ENCODE assay signal across 7 cellular contexts in the genomic region with DNA sequence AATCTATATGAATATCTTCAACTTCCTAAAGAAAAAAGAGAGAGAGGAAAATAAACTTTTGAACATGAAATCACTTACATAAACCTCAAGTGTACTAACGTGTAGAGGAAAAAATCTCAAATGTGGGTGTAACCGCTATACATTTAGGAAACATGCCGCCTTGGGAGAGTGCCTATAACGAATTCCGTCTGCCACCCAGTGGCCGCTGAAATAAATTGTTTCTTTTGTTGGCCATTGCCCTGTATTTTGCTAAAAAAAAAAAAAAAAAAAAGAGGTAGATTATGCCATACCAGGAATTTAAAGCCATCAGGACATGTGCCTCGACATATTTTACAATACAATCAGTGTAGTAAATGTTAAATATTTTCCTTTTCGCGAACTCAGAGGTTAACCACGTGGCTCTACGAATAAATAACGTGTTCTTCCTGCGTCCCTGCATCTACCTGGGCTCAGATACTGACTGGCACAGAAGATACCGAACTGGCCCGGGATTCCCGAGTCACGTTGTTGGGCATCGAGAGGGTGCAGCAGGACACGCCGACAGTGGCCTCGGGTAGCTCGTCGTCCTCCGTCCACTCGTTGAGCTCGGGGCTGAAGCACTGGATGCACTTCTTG. TPM values are rescaled to one million over a fixed set of nuclear protein-coding genes. Genes with fewer than 3 reads are reported as not detected.
DNase-seq lines count a peak whose midpoint lies in the region; ATAC-seq and TF ChIP-seq lines count a peak whose summit lies in the region.

No MANE protein-coding gene starts in this region.

- H3K9ac ChIP-seq in colonic mucosa (ENCODE audit: low read depth in 2 of 2, low read length in 2 of 2), result peak overlapping the region; percentile 68 to 84

- H3K27me3 ChIP-seq in colonic mucosa (no peaks in the 10 kb centered on the region), left lung (peaks cover 0 to 50% of the 10 kb centered on the region in 2 donors)

- intact Hi-C loops in colonic mucosa (cut with DNase I), result no loop called here
- intact Hi-C loops in left lung (cut with DNase I), result loop anchor here in 1 of 2 donors (5.0 to 10.0 kb wide), 2 partner anchors 106 to 154 kb away; a partner anchor contains a TSS

- H3K27ac ChIP-seq in colonic mucosa (peak overlapping the region; percentile 71), left lung (peak overlapping the region in 1 of 2 donors; percentile 59)

- in situ Hi-C loops in GM13976 (cut with MboI; ENCODE audit: low sequenced_read_pairs, unreplicated experiment), result loop anchor here (10.0 to 25.0 kb wide), 2 partner anchors 156 to 489 kb away; no protein-coding TSS in a partner anchor

- DNase-seq in GM13976 (ENCODE audit: low spot score), result peak; percentile 50
- peak; percentile 33 for DNase-seq in NCI-H226
- peak; percentile 83 for DNase-seq in colonic mucosa
- peak in 1 of 2 donors; percentile 63 for DNase-seq in left lung
- DNase-seq in stimulated activated CD4-positive, alpha-beta T cell treated with anti-CD3 and anti-CD28 coated beads, Interleukin-2, amount 100 ng/mL, for 48 hours, result peak; percentile 42 to 50

- H3K36me3 ChIP-seq in colonic mucosa, result no peaks in the 10 kb centered on the region
- no peaks in the 10 kb centered on the region for H3K36me3 ChIP-seq in left lung

- H3K4me3 ChIP-seq in colonic mucosa (peak overlapping the region; percentile 71), left lung (peak overlapping the region; percentile 50 to 52)

- no peaks in the 10 kb centered on the region for H3K4me1 ChIP-seq in colonic mucosa
- H3K4me1 ChIP-seq in left lung, result peaks cover 6 to 23% of the 10 kb centered on the region in 2 donors

- peak; percentile 33 for TF ChIP-seq CTCF in GM13976 (IDR thresholded peaks at IDR 0.05; ENCODE audit: borderline replicate concordance, control extremely low read depth, extremely low read depth, insufficient read depth, missing control alignments)
- peak; percentile 29 for TF ChIP-seq CTCF in colonic mucosa (IDR thresholded peaks at IDR 0.05)
- peak; percentile 21 to 54 for TF ChIP-seq CTCF in left lung (IDR thresholded peaks at IDR 0.05)

- peak; percentile 42 for ATAC-seq in HG03066 (IDR thresholded peaks at IDR 0.05; ENCODE audit: low read depth, unreplicated experiment)
- ATAC-seq in activated CD4-positive, CD25-positive, alpha-beta regulatory T cell treated with anti-CD3 and anti-CD28 coated beads, Interleukin-2, amount 50 U/mL, for 24 hours, result peak; percentile 16 to 27
- ATAC-seq in left lung, result peak; percentile 77

- no peaks in the 10 kb centered on the region for H3K9me3 ChIP-seq in colonic mucosa
- H3K9me3 ChIP-seq in left lung, result no peaks in the 10 kb centered on the region

RNA-seq across cellular contexts. Expression of a gene that starts 14.3 kb away (rescaled TPM):
- total RNA-seq in colonic mucosa (under 1 TPM; 0.27 to 0.30 TPM), left lung (under 1 TPM; 0.29 to 0.35 TPM)

Comparison
In these comparisons a context has a peak if more than half of its experiments do, and no peak if none do; other contexts are left out.
1. ATAC-seq: peak in every context shown above with its lines; median percentile 77 in left lung; 42 in HG03066; 22 in activated CD4-positive, CD25-positive, alpha-beta regulatory T cell treated with anti-CD3 and anti-CD28 coated beads, Interleukin-2, amount 50 U/mL, for 24 hours.